In genomic region chr6:11211235-11211634, GRCh38 we compare ENCODE assay signal across 1 cellular context.
TF ChIP-seq lines count a peak whose summit lies in the region.

No MANE protein-coding gene starts in this region.

TF ChIP-seq in H1, 55 proteins besides CTCF, POLR2A, EP300 and RAD21:
- no peak for TF ChIP-seq MAFK (IDR thresholded peaks at IDR 0.05; ENCODE audit: low read depth, low read length)
- no peak for TF ChIP-seq CHD1 (IDR thresholded peaks at IDR 0.05; ENCODE audit: low read depth, low read length)
TF ChIP-seq in H1: peak in this region for 0.
